ENCODE assay signal across 22 cellular contexts in the genomic region with DNA sequence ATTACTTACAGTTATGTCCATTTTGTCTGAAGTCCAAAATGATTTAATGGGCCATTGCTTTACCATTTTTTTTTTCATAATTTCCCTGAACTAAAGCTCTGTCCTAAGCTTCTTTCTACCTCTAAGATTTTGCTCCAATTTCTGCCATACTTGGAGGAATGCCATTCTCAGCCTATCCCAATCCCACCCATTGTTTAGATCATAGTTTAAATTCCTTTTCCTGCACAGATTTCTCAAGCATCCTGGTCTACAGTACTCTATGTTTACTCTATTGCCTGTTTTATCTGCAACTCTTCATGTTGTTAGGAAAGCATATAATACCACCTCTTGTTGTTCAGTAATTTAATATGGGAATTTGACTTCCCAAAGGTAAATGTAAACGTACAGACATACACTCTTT. TPM values are rescaled to one million over a fixed set of nuclear protein-coding genes. Genes with fewer than 3 reads are reported as not detected.
DNase-seq lines count a peak whose midpoint lies in the region; ATAC-seq and TF ChIP-seq lines count a peak whose summit lies in the region.
"Had no signal": no experiment of that assay in that cellular context is flagged by ENCODE, and none has a peak within 500 bp of the region (broad histone marks: within the 10 kb centered on the region; RNA-seq: fewer than 3 reads in every experiment).

No MANE protein-coding gene starts in this region.

- H3K4me3 ChIP-seq in trophoblast cell (ENCODE audit: low read depth, low read length), result no peak overlapping the region
- H3K4me3 ChIP-seq: BLaER1 treated with 17β-estradiol and CSF1 and Interleukin-3, amounts not matched to agents 10 nM and 100 nM; GM12878; MG63 had no signal

- no peaks in the 10 kb centered on the region for H3K27me3 ChIP-seq in trophoblast cell (ENCODE audit: insufficient read depth, low read length)
- H3K27me3 ChIP-seq: BLaER1 treated with 17β-estradiol and CSF1 and Interleukin-3, amounts not matched to agents 10 nM and 100 nM; MG63 had no signal

- H3K9ac ChIP-seq in trophoblast cell (ENCODE audit: low read length), result no peak overlapping the region
- H3K9ac ChIP-seq: BLaER1 treated with 17β-estradiol and CSF1 and Interleukin-3, amounts not matched to agents 10 nM and 100 nM had no signal

- DNase-seq in AG08395 (ENCODE audit: low spot score) (peak; percentile 10), fibroblast of gingiva (ENCODE audit: low read depth) (peak; percentile 35), trophoblast cell (peak in 1 of 2 donors; percentile 84), NCI-H2029 treated with DMSO at 0.1 percent for 48 hours (lab: John Stamatoyannopoulos, UW) (no peak)
- DNase-seq in activated naive CD8-positive, alpha-beta T cell treated with anti-CD3 and anti-CD28 coated beads, Interleukin-2, amount 50 U/mL, for 24 hours, result no peak
- DNase-seq: 8988T; CD8-positive, alpha-beta memory T cell; DMS79 treated with DMSO at 0.1 percent for 48 hours; Karpas-422; MG63; NCI-H1092; NCI-H146; NCI-H2081 treated with DMSO at 0.1 percent for 48 hours; NCI-H510A treated with DMSO at 0.1 percent for 48 hours; SHP77 had no signal

- no peak overlapping the region for H3K14ac ChIP-seq in trophoblast cell (ENCODE audit: low read length)

- H3K4me3 Mint-ChIP-seq in activated naive CD8-positive, alpha-beta T cell treated with anti-CD3 and anti-CD28 coated beads, Interleukin-2, amount 50 U/mL, for 24 hours, result no peak overlapping the region
- H3K4me3 Mint-ChIP-seq: CD8-positive, alpha-beta memory T cell had no signal

- no peak overlapping the region for H4K12ac ChIP-seq in trophoblast cell (ENCODE audit: low read depth, low read length)

- H2BK120ac ChIP-seq in trophoblast cell (ENCODE audit: insufficient read depth, low read length, poor library complexity), result no peak overlapping the region

- H3K36me3 ChIP-seq in trophoblast cell (ENCODE audit: control insufficient read depth in 1 of 2, insufficient read depth in 2 of 2, low read length in 2 of 2), result no peaks in the 10 kb centered on the region
- H3K36me3 ChIP-seq: BLaER1 treated with 17β-estradiol and CSF1 and Interleukin-3, amounts not matched to agents 10 nM and 100 nM; MG63 had no signal

- no peak overlapping the region for H3K27ac Mint-ChIP-seq in activated naive CD8-positive, alpha-beta T cell treated with anti-CD3 and anti-CD28 coated beads, Interleukin-2, amount 50 U/mL, for 24 hours
- H3K27ac Mint-ChIP-seq: CD8-positive, alpha-beta memory T cell had no signal

- H3K4me1 ChIP-seq in trophoblast cell (ENCODE audit: control insufficient read depth in 1 of 2, insufficient read depth in 2 of 2, low read length in 2 of 2), result peaks cover 0 to 2% of the 10 kb centered on the region in 2 experiments
- H3K4me1 ChIP-seq: BLaER1 treated with 17β-estradiol and CSF1 and Interleukin-3, amounts not matched to agents 10 nM and 100 nM had no signal

- no peaks in the 10 kb centered on the region for H3K9me3 Mint-ChIP-seq in activated naive CD8-positive, alpha-beta T cell treated with anti-CD3 and anti-CD28 coated beads, Interleukin-2, amount 50 U/mL, for 24 hours

- TF ChIP-seq EP300 in Ishikawa (IDR thresholded peaks at IDR 0.05; ENCODE audit: borderline replicate concordance), result no peak

- H3K18ac ChIP-seq in trophoblast cell (ENCODE audit: low read length), result no peak overlapping the region

- H3K27ac ChIP-seq in trophoblast cell (ENCODE audit: low read depth, low read length), result peak overlapping the region; percentile 56
- H3K27ac ChIP-seq: BLaER1 treated with 17β-estradiol and CSF1 and Interleukin-3, amounts not matched to agents 10 nM and 100 nM had no signal

- H4K8ac ChIP-seq in trophoblast cell (ENCODE audit: low read depth, low read length), result no peak overlapping the region

- H3K4ac ChIP-seq in trophoblast cell (ENCODE audit: low read depth, low read length), result no peak overlapping the region

- no peak for ATAC-seq in GM18858 (IDR thresholded peaks at IDR 0.05; ENCODE audit: unreplicated experiment)
- ATAC-seq in GM21786 (IDR thresholded peaks at IDR 0.05; ENCODE audit: unreplicated experiment), result no peak
- ATAC-seq in activated naive CD8-positive, alpha-beta T cell treated with anti-CD3 and anti-CD28 coated beads, Interleukin-2, amount 50 U/mL, for 24 hours, result no peak
- ATAC-seq: GM12878, Panc1, SK-N-SH treated with all-trans-retinoic acid at 6 μM for 48 hours had no signal

- no peaks in the 10 kb centered on the region for H3K36me3 Mint-ChIP-seq in activated naive CD8-positive, alpha-beta T cell treated with anti-CD3 and anti-CD28 coated beads, Interleukin-2, amount 50 U/mL, for 24 hours (ENCODE audit: low read depth)
- H3K36me3 Mint-ChIP-seq: CD8-positive, alpha-beta memory T cell had no signal

- H3K27me3 Mint-ChIP-seq in activated naive CD8-positive, alpha-beta T cell treated with anti-CD3 and anti-CD28 coated beads, Interleukin-2, amount 50 U/mL, for 24 hours, result no peaks in the 10 kb centered on the region
- H3K27me3 Mint-ChIP-seq: CD8-positive, alpha-beta memory T cell had no signal

- H3K4me2 ChIP-seq in trophoblast cell (ENCODE audit: low read length), result no peak overlapping the region
- H3K4me2 ChIP-seq: BLaER1 treated with 17β-estradiol and CSF1 and Interleukin-3, amounts not matched to agents 10 nM and 100 nM had no signal

- H3K79me1 ChIP-seq in trophoblast cell (ENCODE audit: low read length), result peaks cover 5% of the 10 kb centered on the region

- no peak overlapping the region for H3K23ac ChIP-seq in trophoblast cell (ENCODE audit: low read length)

- no peaks in the 10 kb centered on the region for H3K4me1 Mint-ChIP-seq in activated naive CD8-positive, alpha-beta T cell treated with anti-CD3 and anti-CD28 coated beads, Interleukin-2, amount 50 U/mL, for 24 hours
- H3K4me1 Mint-ChIP-seq: CD8-positive, alpha-beta memory T cell had no signal

- H2BK12ac ChIP-seq in trophoblast cell (ENCODE audit: low read length), result no peak overlapping the region

- TF ChIP-seq RAD21 in Ishikawa (IDR thresholded peaks at IDR 0.05; ENCODE audit: low read depth), result no peak

- no peaks in the 10 kb centered on the region for H3K9me3 ChIP-seq in trophoblast cell (ENCODE audit: insufficient read depth, low read depth, low read length)
- H3K9me3 ChIP-seq: BLaER1 treated with 17β-estradiol and CSF1 and Interleukin-3, amounts not matched to agents 10 nM and 100 nM; MG63 had no signal

- peak overlapping the region; percentile 46 for H2BK5ac ChIP-seq in trophoblast cell (ENCODE audit: low read depth, low read length, poor library complexity)

- no peaks in the 10 kb centered on the region for H3K79me2 ChIP-seq in trophoblast cell (ENCODE audit: control insufficient read depth, insufficient read depth, low read length, poor library complexity)

- no peak overlapping the region for H2AFZ ChIP-seq in trophoblast cell (ENCODE audit: insufficient read depth, low read length, poor library complexity)

- no CpG with 5 or more reads among the region's 1 CpG for WGBS in trophoblast cell (ENCODE audit: extremely low coverage, insufficient coverage, insufficient read length)

- H2AK5ac ChIP-seq in trophoblast cell (ENCODE audit: low read length), result no peak overlapping the region

- H4K91ac ChIP-seq in trophoblast cell (ENCODE audit: low read depth, low read length), result peak overlapping the region; percentile 55

TF ChIP-seq in Ishikawa, 13 proteins besides CTCF, POLR2A, EP300 and RAD21:
- no peak for TF ChIP-seq TCF12 (IDR thresholded peaks at IDR 0.05; ENCODE audit: low read depth)
- peak; percentile 44; the same call in 1 of the 2 replicates for TF ChIP-seq TEAD4 (IDR thresholded peaks at IDR 0.05)
- no peak for TF ChIP-seq NFIC (IDR thresholded peaks at IDR 0.05)
- TF ChIP-seq, protein P1, sequence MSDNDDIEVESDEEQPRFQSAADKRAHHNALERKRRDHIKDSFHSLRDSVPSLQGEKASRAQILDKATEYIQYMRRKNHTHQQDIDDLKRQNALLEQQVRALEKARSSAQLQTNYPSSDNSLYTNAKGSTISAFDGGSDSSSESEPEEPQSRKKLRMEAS (IDR thresholded peaks at IDR 0.05), result no peak
- no peak for TF ChIP-seq TAF1 (IDR thresholded peaks at IDR 0.05; ENCODE audit: low read depth)
- TF ChIP-seq EGR1 (IDR thresholded peaks at IDR 0.05), result no peak
- no peak for TF ChIP-seq CEBPB (IDR thresholded peaks at IDR 0.05)
- TF ChIP-seq, protein P2, sequence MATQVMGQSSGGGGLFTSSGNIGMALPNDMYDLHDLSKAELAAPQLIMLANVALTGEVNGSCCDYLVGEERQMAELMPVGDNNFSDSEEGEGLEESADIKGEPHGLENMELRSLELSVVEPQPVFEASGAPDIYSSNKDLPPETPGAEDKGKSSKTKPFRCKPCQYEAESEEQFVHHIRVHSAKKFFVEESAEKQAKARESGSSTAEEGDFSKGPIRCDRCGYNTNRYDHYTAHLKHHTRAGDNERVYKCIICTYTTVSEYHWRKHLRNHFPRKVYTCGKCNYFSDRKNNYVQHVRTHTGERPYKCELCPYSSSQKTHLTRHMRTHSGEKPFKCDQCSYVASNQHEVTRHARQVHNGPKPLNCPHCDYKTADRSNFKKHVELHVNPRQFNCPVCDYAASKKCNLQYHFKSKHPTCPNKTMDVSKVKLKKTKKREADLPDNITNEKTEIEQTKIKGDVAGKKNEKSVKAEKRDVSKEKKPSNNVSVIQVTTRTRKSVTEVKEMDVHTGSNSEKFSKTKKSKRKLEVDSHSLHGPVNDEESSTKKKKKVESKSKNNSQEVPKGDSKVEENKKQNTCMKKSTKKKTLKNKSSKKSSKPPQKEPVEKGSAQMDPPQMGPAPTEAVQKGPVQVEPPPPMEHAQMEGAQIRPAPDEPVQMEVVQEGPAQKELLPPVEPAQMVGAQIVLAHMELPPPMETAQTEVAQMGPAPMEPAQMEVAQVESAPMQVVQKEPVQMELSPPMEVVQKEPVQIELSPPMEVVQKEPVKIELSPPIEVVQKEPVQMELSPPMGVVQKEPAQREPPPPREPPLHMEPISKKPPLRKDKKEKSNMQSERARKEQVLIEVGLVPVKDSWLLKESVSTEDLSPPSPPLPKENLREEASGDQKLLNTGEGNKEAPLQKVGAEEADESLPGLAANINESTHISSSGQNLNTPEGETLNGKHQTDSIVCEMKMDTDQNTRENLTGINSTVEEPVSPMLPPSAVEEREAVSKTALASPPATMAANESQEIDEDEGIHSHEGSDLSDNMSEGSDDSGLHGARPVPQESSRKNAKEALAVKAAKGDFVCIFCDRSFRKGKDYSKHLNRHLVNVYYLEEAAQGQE (IDR thresholded peaks at IDR 0.05; ENCODE audit: low read depth), result no peak

RNA-seq across cellular contexts. Expression of a gene that starts 30.8 kb away (rescaled TPM):
- polyA plus RNA-seq in trophoblast cell (2013), result 189 and 201 TPM in 2 replicates

Comparison
In these comparisons a context has a peak if more than half of its experiments do, and no peak if none do; other contexts are left out.
1. DNase-seq: peak in AG08395 (single experiment) and fibroblast of gingiva (single experiment); none in NCI-H2029 treated with DMSO at 0.1 percent for 48 hours (single experiment) and activated naive CD8-positive, alpha-beta T cell treated with anti-CD3 and anti-CD28 coated beads, Interleukin-2, amount 50 U/mL, for 24 hours (single experiment).